ENCODE assay signal across 6 cellular contexts in the genomic region with DNA sequence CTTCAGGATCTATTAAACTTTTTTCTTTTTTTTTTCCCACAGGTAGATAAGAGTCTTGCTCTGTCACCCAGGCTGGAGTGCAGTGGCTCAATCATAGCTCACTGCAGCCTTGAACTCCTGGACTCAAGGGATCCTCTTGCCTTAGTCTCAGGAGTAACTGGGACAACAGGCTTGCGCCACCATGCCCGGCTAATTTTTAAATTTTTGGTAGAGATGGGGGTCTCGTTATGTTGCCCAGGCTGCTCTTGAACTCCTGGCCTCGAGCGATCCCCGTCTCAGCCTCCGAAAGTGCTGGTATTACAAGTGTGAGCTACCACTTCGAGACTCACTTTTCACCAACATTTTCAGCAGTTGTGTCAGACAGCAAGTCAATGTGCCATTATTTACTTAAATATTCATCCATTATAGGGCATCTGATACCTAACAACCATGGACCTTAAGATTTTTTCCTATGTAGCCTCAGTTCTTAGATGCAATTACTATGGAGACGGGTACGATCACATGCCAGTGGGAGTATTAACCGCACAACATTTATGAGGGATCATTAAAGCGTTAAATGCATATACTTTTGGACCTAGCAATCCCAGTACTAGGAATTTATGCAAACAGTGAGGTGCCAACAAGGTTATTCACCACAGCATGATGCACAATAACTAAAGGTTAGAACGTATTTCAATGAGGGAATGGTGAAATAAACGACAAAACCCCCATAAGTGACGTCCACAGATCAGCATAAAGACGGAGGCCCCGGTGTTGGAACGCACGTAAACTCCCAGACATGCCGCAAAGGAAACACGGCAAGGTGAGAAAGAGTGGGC. TPM values are rescaled to one million over a fixed set of nuclear protein-coding genes. Genes with fewer than 3 reads are reported as not detected.
DNase-seq lines count a peak whose midpoint lies in the region; ATAC-seq, FAIRE-seq and TF ChIP-seq lines count a peak whose summit lies in the region.

No MANE protein-coding gene starts in this region.

- DNase-seq in AG09309 (ENCODE audit: low read depth) (no peak), NCI-H1417 treated with DMSO at 0.1 percent for 48 hours (lab: John Stamatoyannopoulos, UW) (no peak), urothelium cell line (ENCODE audit: low spot score) (no peak)
- DNase-seq in activated naive CD8-positive, alpha-beta T cell treated with anti-CD3 and anti-CD28 coated beads, Interleukin-2, amount 50 U/mL, for 16 hours (ENCODE audit: low read depth, low spot score): peak; percentile 64

- no peaks in the 10 kb centered on the region for H3K9me3 ChIP-seq in mononuclear cell (ENCODE audit: low read depth, low read length)

- no peak for FAIRE-seq in urothelium cell line (lab: Jason Lieb, UNC)

- peaks cover 22% of the 10 kb centered on the region for H3K4me1 ChIP-seq in mononuclear cell (ENCODE audit: insufficient read depth, low read length)

- peak; percentile 10 for ATAC-seq in HG03060 (IDR thresholded peaks at IDR 0.05; ENCODE audit: low read depth, unreplicated experiment)

- peak overlapping the region; percentile 85 for H3K4me3 ChIP-seq in AG09309 (ENCODE audit: control insufficient read depth, low read depth, low read length)
- H3K4me3 ChIP-seq in mononuclear cell (ENCODE audit: low read length): peak overlapping the region; percentile 65

- H3K27me3 ChIP-seq in mononuclear cell (ENCODE audit: insufficient read depth, low read length): no peaks in the 10 kb centered on the region

- no peak for TF ChIP-seq CTCF in AG09309 (IDR thresholded peaks at IDR 0.05; ENCODE audit: control insufficient read depth, insufficient read depth, low read depth, low read length, missing control alignments)

RNA-seq across cellular contexts. Expression of a gene that starts 0.8 kb away (rescaled TPM):
- 6.2 TPM for total RNA-seq in mononuclear cell

RNA-seq across cellular contexts. Expression of a gene that starts 1.4 kb away (rescaled TPM):
- 62.5 TPM for total RNA-seq in mononuclear cell

RNA-seq across cellular contexts. Expression of a gene that starts 27.9 kb away (rescaled TPM):
- total RNA-seq in mononuclear cell: 53.4 TPM

RNA-seq across cellular contexts. Expression of a gene that starts 28.2 kb away (rescaled TPM):
- 20.6 TPM for total RNA-seq in mononuclear cell

RNA-seq across cellular contexts. Expression of a gene that starts 42.5 kb away (rescaled TPM):
- not detected for total RNA-seq in mononuclear cell
